In the genomic region with DNA sequence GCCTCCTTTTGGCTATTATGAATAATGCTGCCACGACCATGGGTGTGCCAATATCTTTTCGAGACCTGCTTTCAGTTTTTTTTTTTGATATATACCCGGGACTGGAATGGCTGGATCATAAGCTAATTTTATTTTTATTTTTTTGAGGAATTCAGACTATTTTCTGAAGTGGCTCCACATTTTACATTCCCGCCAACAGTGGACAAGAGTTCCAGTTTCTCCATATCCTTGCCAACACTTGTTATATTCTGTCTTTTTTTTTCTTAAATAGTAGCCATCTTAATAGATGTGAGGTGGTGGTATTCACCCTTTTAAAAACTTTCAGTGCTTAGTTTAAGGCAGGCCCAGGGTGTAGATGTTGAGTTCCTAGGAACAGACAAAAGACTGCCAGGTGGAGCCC, we compare ENCODE assay signal across 25 cellular contexts. TPM values are rescaled to one million over a fixed set of nuclear protein-coding genes. Genes with fewer than 3 reads are reported as not detected.
DNase-seq lines count a peak whose midpoint lies in the region; ATAC-seq and TF ChIP-seq lines count a peak whose summit lies in the region.
"Had no signal": no experiment of that assay in that cellular context is flagged by ENCODE, and none has a peak within 500 bp of the region (broad histone marks: within the 10 kb centered on the region; RNA-seq: fewer than 3 reads in every experiment).

No MANE protein-coding gene starts in this region.

- ATAC-seq in CD8-positive, alpha-beta T cell: no peak
- no peak for ATAC-seq in activated T-helper 17 cell treated with anti-CD3 and anti-CD28 coated beads, Interleukin-2, amount 50 U/mL, for 72 hours (replicated peaks)
- ATAC-seq: A549, left ventricle myocardium superior had no signal

- no peak overlapping the region for H3K9ac ChIP-seq in mesendoderm (ENCODE audit: low read length)
- no peak overlapping the region for H3K9ac ChIP-seq in H9 (ENCODE audit: extremely low read depth, insufficient read length, low read length)

- in situ Hi-C loops in ACHN (cut with HindIII; ENCODE audit: low pct_ligation_motif_present, low pct_unique_long_range_greater_than_20kb, low sequenced_read_pairs): no loop called here

- H3K18ac ChIP-seq in mesendoderm (ENCODE audit: low read length) (no peak overlapping the region), H9 (ENCODE audit: insufficient read length, low read depth, low read length) (no peak overlapping the region)

- H3K4me1 Mint-ChIP-seq in activated CD4-positive, alpha-beta T cell treated with anti-CD3 and anti-CD28 coated beads, Interleukin-2, amount 10 ng/mL, durations not matched to agents 7 days and 5 days: peaks cover 76% of the 10 kb centered on the region
- H3K4me1 Mint-ChIP-seq in CD8-positive, alpha-beta T cell (ENCODE audit: low read depth): peaks cover 75% of the 10 kb centered on the region
- peaks cover 61% of the 10 kb centered on the region for H3K4me1 Mint-ChIP-seq in activated T-helper 17 cell treated with anti-CD3 and anti-CD28 coated beads, Interleukin-2, amount 50 U/mL, for 72 hours
- H3K4me1 Mint-ChIP-seq in glutamatergic neuron (ENCODE audit: low read depth, unreplicated experiment) (peaks cover 37% of the 10 kb centered on the region), H9 (peaks cover 24 to 34% of the 10 kb centered on the region in 2 experiments)

- no peak overlapping the region for H2BK20ac ChIP-seq in H9 (ENCODE audit: low read depth, low read length, poor library complexity, severe bottlenecking)

- H3K14ac ChIP-seq in H9 (ENCODE audit: insufficient read depth, low read length): no peak overlapping the region

- H3K23ac ChIP-seq in mesendoderm (ENCODE audit: low read length): no peak overlapping the region
- H3K23ac ChIP-seq in H9 (ENCODE audit: insufficient read length, low read depth, low read length): no peak overlapping the region

- H3K27ac Mint-ChIP-seq in activated CD4-positive, alpha-beta T cell treated with anti-CD3 and anti-CD28 coated beads, Interleukin-2, amount 10 ng/mL, durations not matched to agents 7 days and 5 days: peak overlapping the region; percentile 26
- peak overlapping the region; percentile 90 for H3K27ac Mint-ChIP-seq in CD8-positive, alpha-beta T cell
- H3K27ac Mint-ChIP-seq in activated T-helper 17 cell treated with anti-CD3 and anti-CD28 coated beads, Interleukin-2, amount 50 U/mL, for 72 hours: peak overlapping the region; percentile 95
- H3K27ac Mint-ChIP-seq in glutamatergic neuron (ENCODE audit: unreplicated experiment) (peak overlapping the region; percentile 96), H9 (no peak overlapping the region)

- no peak overlapping the region for H3K4me2 ChIP-seq in mesendoderm (ENCODE audit: low read length)
- H3K4me2 ChIP-seq in H9 (ENCODE audit: insufficient read depth, insufficient read length, low read length): no peak overlapping the region
- H3K4me2 ChIP-seq: A549 had no signal

- H3K9me3 Mint-ChIP-seq in activated CD4-positive, alpha-beta T cell treated with anti-CD3 and anti-CD28 coated beads, Interleukin-2, amount 10 ng/mL, durations not matched to agents 7 days and 5 days: peaks cover 6% of the 10 kb centered on the region
- H3K9me3 Mint-ChIP-seq in CD8-positive, alpha-beta T cell: no peaks in the 10 kb centered on the region
- no peaks in the 10 kb centered on the region for H3K9me3 Mint-ChIP-seq in activated T-helper 17 cell treated with anti-CD3 and anti-CD28 coated beads, Interleukin-2, amount 50 U/mL, for 72 hours
- peaks cover 11% of the 10 kb centered on the region for H3K9me3 Mint-ChIP-seq in glutamatergic neuron (ENCODE audit: unreplicated experiment)
- peaks cover 17 to 18% of the 10 kb centered on the region in 2 experiments for H3K9me3 Mint-ChIP-seq in H9

- H3K4me1 ChIP-seq in CD8-positive, alpha-beta T cell (ENCODE audit: insufficient read depth, low read length): peaks cover 48% of the 10 kb centered on the region
- H3K4me1 ChIP-seq in mesendoderm (ENCODE audit: control insufficient read depth, low read depth, low read length) (peaks cover 9% of the 10 kb centered on the region), H9 (ENCODE audit: insufficient read depth, low read length) (peaks cover 3% of the 10 kb centered on the region; the same call in 1 of the 2 replicates)

- CTCF ChIA-PET in activated CD4-positive, alpha-beta T cell treated with anti-CD3 and anti-CD28 coated beads, Interleukin-2, amount 10 ng/mL, durations not matched to agents 7 days and 5 days (lab: Charles Lee): interaction anchor here (0.9 to 1.8 kb wide), 5 partner anchors 9 to 65 kb away, joined by 3 to 12 read pairs (median 6); partner anchors contain the start of gene LPIN1
- CTCF ChIA-PET in CD8-positive, alpha-beta T cell (lab: Charles Lee): interaction anchor here (1.0 to 3.1 kb wide), 7 partner anchors 13 to 70 kb away, joined by 3 to 19 read pairs (median 5); partner anchors contain the start of gene LPIN1

- H3K27ac ChIP-seq in CD8-positive, alpha-beta T cell (ENCODE audit: low read depth, low read length): no peak overlapping the region
- H3K27ac ChIP-seq in mesendoderm (ENCODE audit: low read depth, low read length) (no peak overlapping the region), H9 (ENCODE audit: insufficient read length, low read depth, low read length) (no peak overlapping the region)
- H3K27ac ChIP-seq: A549, dorsolateral prefrontal cortex, epithelial cell of prostate, SK-N-MC, suprapubic skin had no signal

- H3K36me3 Mint-ChIP-seq in activated CD4-positive, alpha-beta T cell treated with anti-CD3 and anti-CD28 coated beads, Interleukin-2, amount 10 ng/mL, durations not matched to agents 7 days and 5 days (ENCODE audit: low read depth): peaks cover 36% of the 10 kb centered on the region
- H3K36me3 Mint-ChIP-seq in CD8-positive, alpha-beta T cell: peaks cover 19% of the 10 kb centered on the region
- H3K36me3 Mint-ChIP-seq in activated T-helper 17 cell treated with anti-CD3 and anti-CD28 coated beads, Interleukin-2, amount 50 U/mL, for 72 hours (ENCODE audit: low read depth): peaks cover 34% of the 10 kb centered on the region
- H3K36me3 Mint-ChIP-seq in glutamatergic neuron (ENCODE audit: unreplicated experiment) (peaks cover 12% of the 10 kb centered on the region), H9 (ENCODE audit: insufficient read depth in 1 of 3, low read depth in 3 of 3) (peaks cover 16 to 30% (median 22%) of the 10 kb centered on the region in 3 experiments)

- H3K27me3 Mint-ChIP-seq in activated CD4-positive, alpha-beta T cell treated with anti-CD3 and anti-CD28 coated beads, Interleukin-2, amount 10 ng/mL, durations not matched to agents 7 days and 5 days: no peaks in the 10 kb centered on the region
- no peaks in the 10 kb centered on the region for H3K27me3 Mint-ChIP-seq in CD8-positive, alpha-beta T cell (ENCODE audit: low read depth)
- no peaks in the 10 kb centered on the region for H3K27me3 Mint-ChIP-seq in activated T-helper 17 cell treated with anti-CD3 and anti-CD28 coated beads, Interleukin-2, amount 50 U/mL, for 72 hours
- H3K27me3 Mint-ChIP-seq in glutamatergic neuron (ENCODE audit: unreplicated experiment) (peaks cover 5% of the 10 kb centered on the region), H9 (ENCODE audit: low read depth) (no peaks in the 10 kb centered on the region)

- TF ChIP-seq CTCF in CD8-positive, alpha-beta T cell (IDR thresholded peaks at IDR 0.05): no peak
- TF ChIP-seq CTCF in glutamatergic neuron (IDR thresholded peaks at IDR 0.05; ENCODE audit: partially characterized antibody, unreplicated experiment): no peak
- TF ChIP-seq CTCF in H9 (conservative IDR thresholded peaks at IDR 0.05): no peak

- H3K4ac ChIP-seq in mesendoderm (ENCODE audit: low read depth, low read length) (no peak overlapping the region), H9 (ENCODE audit: low read depth, low read length) (no peak overlapping the region)

- H2AK5ac ChIP-seq in mesendoderm (ENCODE audit: low read length): no peak overlapping the region
- no peak overlapping the region for H2AK5ac ChIP-seq in H9 (ENCODE audit: insufficient read length, low read length)

- no peaks in the 10 kb centered on the region for H3K27me3 ChIP-seq in CD8-positive, alpha-beta T cell (ENCODE audit: insufficient read depth, low read length)
- H3K27me3 ChIP-seq in mesendoderm (ENCODE audit: insufficient read depth, low read length, poor library complexity) (no peaks in the 10 kb centered on the region), H9 (ENCODE audit: insufficient read depth, low read length) (no peaks in the 10 kb centered on the region)
- H3K27me3 ChIP-seq: dorsolateral prefrontal cortex, MG63, suprapubic skin had no signal

- no peaks in the 10 kb centered on the region for H3K23me2 ChIP-seq in H9 (ENCODE audit: insufficient read length, low read depth, low read length, poor library complexity, severe bottlenecking)

- intact Hi-C loops in CD8-positive, alpha-beta T cell (cut with DNase I, micrococcal nuclease): loop anchor here in 1 of 2 experiments (1.0 kb wide), 1 partner anchor 13 kb away; no protein-coding TSS in a partner anchor

- WGBS in mesendoderm (ENCODE audit: extremely low coverage, insufficient coverage, low lambda C conversion rate): no CpG with 5 or more reads among the region's 4 CpGs
- WGBS in H9 (ENCODE audit: extremely low coverage, insufficient read length, low lambda C conversion rate): no CpG with 5 or more reads among the region's 4 CpGs

- no peak for DNase-seq in activated CD4-positive, alpha-beta T cell treated with anti-CD3 and anti-CD28 coated beads, Interleukin-2, amount 10 ng/mL, durations not matched to agents 7 days and 5 days
- no peak for DNase-seq in activated CD4-positive, alpha-beta T cell treated with anti-CD3 and anti-CD28 coated beads for 4 hours
- no peak for DNase-seq in CD8-positive, alpha-beta T cell
- DNase-seq in glutamatergic neuron (no peak), ACHN (no peak), mesendoderm (no peak), H9 (no peak)
- DNase-seq: activated effector memory CD4-positive, alpha-beta T cell treated with Interleukin-2 at 50 U/mL for 16 hours; aorta; caudate nucleus; dorsolateral prefrontal cortex; foreskin melanocyte; hypothalamus; left ventricle myocardium superior; MG63; NCI-H1436; NCI-H2171 treated with DMSO at 0.1 percent for 48 hours; NCI-H526; T-helper 9 cell had no signal

- H3K36me3 ChIP-seq in CD8-positive, alpha-beta T cell (ENCODE audit: insufficient read depth, low read length): no peaks in the 10 kb centered on the region
- no peaks in the 10 kb centered on the region for H3K36me3 ChIP-seq in mesendoderm (ENCODE audit: control insufficient read depth, insufficient read depth, low read length)
- H3K36me3 ChIP-seq: suprapubic skin had no signal

- POLR2A ChIA-PET in activated CD4-positive, alpha-beta T cell treated with anti-CD3 and anti-CD28 coated beads, Interleukin-2, amount 10 ng/mL, durations not matched to agents 7 days and 5 days (lab: Charles Lee): interaction anchor here (0.7 kb wide), 1 partner anchor 9 kb away, joined by 3 read pairs; no protein-coding TSS in a partner anchor
- POLR2A ChIA-PET in CD8-positive, alpha-beta T cell (lab: Charles Lee): no interaction called here

- no peak overlapping the region for H3T11ph ChIP-seq in H9 (ENCODE audit: low read length)

- H3K79me2 ChIP-seq in mesendoderm (ENCODE audit: control insufficient read depth, insufficient read depth, low read length): no peaks in the 10 kb centered on the region
- H3K79me2 ChIP-seq in H9 (ENCODE audit: insufficient read depth, low read length): peaks cover 2% of the 10 kb centered on the region; the same call in 1 of the 2 replicates

- peaks cover 4% of the 10 kb centered on the region for H3K79me1 ChIP-seq in mesendoderm (ENCODE audit: low read length)
- peaks cover 2% of the 10 kb centered on the region for H3K79me1 ChIP-seq in H9 (ENCODE audit: insufficient read depth, low read depth, low read length, poor library complexity, severe bottlenecking)

- H3K9me3 ChIP-seq in CD8-positive, alpha-beta T cell (ENCODE audit: low read length): no peaks in the 10 kb centered on the region
- H3K9me3 ChIP-seq in H9 (ENCODE audit: control insufficient read depth, low read depth, low read length): no peaks in the 10 kb centered on the region
- H3K9me3 ChIP-seq: A549, MG63, suprapubic skin had no signal

- H2BK120ac ChIP-seq in mesendoderm (ENCODE audit: low read depth, low read length): no peak overlapping the region
- H2BK120ac ChIP-seq in H9 (ENCODE audit: low read depth, low read length, poor library complexity, severe bottlenecking): no peak overlapping the region

- no peak overlapping the region for H3K4me3 ChIP-seq in CD8-positive, alpha-beta T cell (ENCODE audit: low read depth, low read length)
- no peak overlapping the region for H3K4me3 ChIP-seq in mesendoderm (ENCODE audit: low read length)
- H3K4me3 ChIP-seq: A549, dorsolateral prefrontal cortex, MG63, SK-N-MC, suprapubic skin had no signal

- no peak overlapping the region for H4K91ac ChIP-seq in H9 (ENCODE audit: insufficient read length, low read depth, low read length)

- H4K5ac ChIP-seq in mesendoderm (ENCODE audit: low read length): no peak overlapping the region
- no peak overlapping the region for H4K5ac ChIP-seq in H9 (ENCODE audit: insufficient read length, low read depth, low read length)

- H3K4me3 Mint-ChIP-seq in activated CD4-positive, alpha-beta T cell treated with anti-CD3 and anti-CD28 coated beads, Interleukin-2, amount 10 ng/mL, durations not matched to agents 7 days and 5 days: no peak overlapping the region
- H3K4me3 Mint-ChIP-seq in CD8-positive, alpha-beta T cell: no peak overlapping the region
- H3K4me3 Mint-ChIP-seq in activated T-helper 17 cell treated with anti-CD3 and anti-CD28 coated beads, Interleukin-2, amount 50 U/mL, for 72 hours: peak overlapping the region; percentile 76
- H3K4me3 Mint-ChIP-seq in glutamatergic neuron (ENCODE audit: unreplicated experiment): no peak overlapping the region
- no peak overlapping the region for H3K4me3 Mint-ChIP-seq in H9
- H3K4me3 Mint-ChIP-seq: neural crest cell had no signal

- no peak overlapping the region for H2BK12ac ChIP-seq in H9 (ENCODE audit: insufficient read length, low read depth, low read length)

- H3K56ac ChIP-seq in mesendoderm (ENCODE audit: low read length) (no peak overlapping the region), H9 (ENCODE audit: insufficient read length, low read depth, low read length) (no peak overlapping the region)

- H2BK15ac ChIP-seq in mesendoderm (replicated peaks; ENCODE audit: low read depth) (no peak overlapping the region), H9 (ENCODE audit: low read depth, low read length) (no peak overlapping the region)

- no peak overlapping the region for H2AFZ ChIP-seq in H9 (ENCODE audit: low read length)

- no peak overlapping the region for H4K8ac ChIP-seq in mesendoderm (ENCODE audit: low read depth, low read length)
- no peak overlapping the region for H4K8ac ChIP-seq in H9 (replicated peaks; ENCODE audit: insufficient read length, low read depth, low read length)

- H2BK5ac ChIP-seq in mesendoderm (ENCODE audit: low read length) (no peak overlapping the region), H9 (ENCODE audit: insufficient read length, low read length) (no peak overlapping the region)

- no peaks in the 10 kb centered on the region for H4K20me1 ChIP-seq in H9 (ENCODE audit: control insufficient read depth, insufficient read depth, insufficient read length)

RNA-seq across cellular contexts. Expression of gene LPIN1, which starts 11.8 kb away (rescaled TPM):
- total RNA-seq in activated CD4-positive, alpha-beta T cell treated with anti-CD3 and anti-CD28 coated beads, Interleukin-2, amount 10 ng/mL, durations not matched to agents 7 days and 5 days: 10 to 100 TPM; 58.9 to 62.2 TPM
- total RNA-seq in CD8-positive, alpha-beta T cell: 100 to 1,000 TPM; 125 to 126 TPM
- total RNA-seq in activated T-helper 17 cell treated with anti-CD3 and anti-CD28 coated beads, Interleukin-2, amount 50 U/mL, for 72 hours: 10 to 100 TPM; 59.0 to 69.2 TPM
- 142 TPM for total RNA-seq in glutamatergic neuron (ENCODE audit: unreplicated experiment)
- polyA plus RNA-seq in mesendoderm (2013, experiment 1 of 2): 1.9 TPM
- 1.8 TPM for polyA plus RNA-seq in mesendoderm (2013, experiment 2 of 2)
- 3.6 and 4.4 TPM in 2 replicates for total RNA-seq in H9 (2021)

Comparison
In these comparisons a context has a peak if more than half of its experiments do, and no peak if none do; other contexts are left out.
1. H3K27ac Mint-ChIP-seq: peak in activated CD4-positive, alpha-beta T cell treated with anti-CD3 and anti-CD28 coated beads, Interleukin-2, amount 10 ng/mL, durations not matched to agents 7 days and 5 days (single experiment), CD8-positive, alpha-beta T cell (single experiment), activated T-helper 17 cell treated with anti-CD3 and anti-CD28 coated beads, Interleukin-2, amount 50 U/mL, for 72 hours (single experiment) and glutamatergic neuron (single experiment); none in H9 (0 of 3).
2. RNA of gene LPIN1, which starts 11.8 kb away (total RNA-seq): 142 TPM in glutamatergic neuron (single experiment), 125 to 126 TPM in CD8-positive, alpha-beta T cell, 59.0 to 69.2 TPM in activated T-helper 17 cell treated with anti-CD3 and anti-CD28 coated beads, Interleukin-2, amount 50 U/mL, for 72 hours and 58.9 to 62.2 TPM in activated CD4-positive, alpha-beta T cell treated with anti-CD3 and anti-CD28 coated beads, Interleukin-2, amount 10 ng/mL, durations not matched to agents 7 days and 5 days; 3.6 to 4.4 TPM in H9; every median in the first group is over 10 times any median in the second.